Comparison of ENCODE assay signal across 21 cellular contexts in genomic region chr15:39595621-39596221, GRCh38. TPM values are rescaled to one million over a fixed set of nuclear protein-coding genes. Genes with fewer than 3 reads are reported as not detected.
DNase-seq lines count a peak whose midpoint lies in the region; ATAC-seq and TF ChIP-seq lines count a peak whose summit lies in the region.
"Had no signal": no experiment of that assay in that cellular context is flagged by ENCODE, and none has a peak within 500 bp of the region (broad histone marks: within the 10 kb centered on the region; RNA-seq: fewer than 3 reads in every experiment).

No MANE protein-coding gene starts in this region.

- in situ Hi-C loops in Panc1 (cut with HindIII; ENCODE audit: low pct_unique_long_range_greater_than_20kb, low sequenced_read_pairs), result no loop called here

- WGBS in esophagus muscularis mucosa, result 74% methylated on average over 6 of the region's 6 CpGs

- no peak for TF ChIP-seq POLR2A in esophagus muscularis mucosa (IDR thresholded peaks at IDR 0.05; ENCODE audit: low read depth)

- intact Hi-C loops in Panc1 (cut with micrococcal nuclease; ENCODE audit: unreplicated experiment), result loop anchor here (10.0 kb wide), 1 partner anchor 159 kb away; no protein-coding TSS in a partner anchor
- intact Hi-C loops in esophagus muscularis mucosa (cut with DNase I), result no loop called here
- intact Hi-C loops in A673 (cut with micrococcal nuclease; ENCODE audit: unreplicated experiment), result no loop called here

- POLR2A ChIA-PET in Panc1 (lab: Charles Lee) (interaction anchor here (0.5 kb wide), 1 partner anchor 36 kb away, joined by 3 read pairs; no protein-coding TSS in a partner anchor), A673 (lab: Charles Lee; ENCODE audit: low non-redundant PET) (no interaction called here)

- DNase-seq in AG10803 (ENCODE audit: low read depth), result peak; percentile 95
- no peak for DNase-seq in Panc1 (ENCODE audit: low read depth, low spot score)
- DNase-seq in esophagus muscularis mucosa (ENCODE audit: extremely low spot score), result no peak
- DNase-seq in myocyte (ENCODE audit: low read depth), result peak; percentile 48
- DNase-seq in C1 segment of cervical spinal cord (lab: John Stamatoyannopoulos, UW), result no peak
- no peak for DNase-seq in A673 (ENCODE audit: low spot score)
- DNase-seq: activated CD8-positive, alpha-beta T cell treated with anti-CD3 and anti-CD28 coated beads for 36 hours; activated effector memory CD4-positive, alpha-beta T cell treated with Interleukin-2 at 50 U/mL for 16 hours; brain microvascular endothelial cell; GDM1; Karpas-422; NCI-H187 treated with DMSO at 0.1 percent for 48 hours; NCI-H526 treated with DMSO at 0.1 percent for 48 hours; RPMI8226; stimulated activated CD4-positive, alpha-beta T cell treated with anti-CD3 and anti-CD28 coated beads, Interleukin-4, amount 100 ng/mL, for 24 hours; T-helper 9 cell had no signal

- H3K36me3 ChIP-seq in Panc1 (ENCODE audit: control insufficient read depth, insufficient read depth, low read length) (no peaks in the 10 kb centered on the region), esophagus muscularis mucosa (peaks cover 38 to 63% (median 59%) of the 10 kb centered on the region in 4 donors), A673 (ENCODE audit: insufficient read depth, low read length, poor library complexity, severe bottlenecking) (no peaks in the 10 kb centered on the region)
- H3K36me3 ChIP-seq: prostate gland had no signal

- H3K4me3 ChIP-seq in AG10803 (ENCODE audit: low read length) (no peak overlapping the region), Panc1 (ENCODE audit: low read depth in 2 of 2, low read length in 2 of 2) (no peak overlapping the region), esophagus muscularis mucosa (no peak overlapping the region), A673 (ENCODE audit: low read depth, low read length, poor library complexity, severe bottlenecking) (no peak overlapping the region)
- H3K4me3 ChIP-seq: prostate gland, vagina had no signal

- H3K27ac ChIP-seq in Panc1 (ENCODE audit: low read length), result no peak overlapping the region
- peak overlapping the region; percentile 36 to 87 (median 49) for H3K27ac ChIP-seq in esophagus muscularis mucosa (replicated peaks in 1 of 4)
- H3K27ac ChIP-seq in A673 (ENCODE audit: low read depth, low read length, poor library complexity, severe bottlenecking), result no peak overlapping the region
- H3K27ac ChIP-seq: brain microvascular endothelial cell, prostate gland, vagina had no signal

- ATAC-seq in Panc1 (no peak), GM18873 (IDR thresholded peaks at IDR 0.05; ENCODE audit: low FRiP score, unreplicated experiment) (no peak), GM18502 (IDR thresholded peaks at IDR 0.05; ENCODE audit: poor library complexity, unreplicated experiment) (no peak)
- ATAC-seq: activated CD8-positive, alpha-beta T cell treated with anti-CD3 and anti-CD28 coated beads for 36 hours; stimulated activated memory B cell treated with anti-CD40 and anti-IgM and Interleukin-4, amounts not matched to agents 10 μg/mL and 1 μg/mL and 100 μg/mL, for 72 hours had no signal

- H3K27me3 ChIP-seq in Panc1 (ENCODE audit: control insufficient read depth, insufficient read depth, low read length) (no peaks in the 10 kb centered on the region), esophagus muscularis mucosa (no peaks in the 10 kb centered on the region), A673 (replicated peaks; ENCODE audit: insufficient read depth, low read depth, low read length, poor library complexity) (no peaks in the 10 kb centered on the region)
- H3K27me3 ChIP-seq: brain microvascular endothelial cell, vagina had no signal

- TF ChIP-seq CTCF in AG10803 (conservative IDR thresholded peaks at IDR 0.05; ENCODE audit: low read length) (no peak), Panc1 (IDR thresholded peaks at IDR 0.05) (no peak), esophagus muscularis mucosa (IDR thresholded peaks at IDR 0.05) (no peak), A673 (conservative IDR thresholded peaks at IDR 0.05; ENCODE audit: low read depth, low read length) (no peak)

- H3K9me3 ChIP-seq in Panc1 (ENCODE audit: control insufficient read depth, insufficient read depth, low read depth, low read length), result no peaks in the 10 kb centered on the region
- no peaks in the 10 kb centered on the region for H3K9me3 ChIP-seq in esophagus muscularis mucosa
- no peaks in the 10 kb centered on the region for H3K9me3 ChIP-seq in A673 (ENCODE audit: low read depth, low read length, poor library complexity, severe bottlenecking)
- H3K9me3 ChIP-seq: prostate gland, vagina had no signal

- BruUV-seq in Panc1 (replicated peaks; lab: Mats Ljungman, UMichigan) (TSS peak; percentile 63), A673 (replicated peaks; lab: Mats Ljungman, UMichigan) (no TSS peak)

- no peak for TF ChIP-seq EP300 in esophagus muscularis mucosa (IDR thresholded peaks at IDR 0.05)

- CTCF ChIA-PET in Panc1 (lab: Charles Lee) (no interaction called here), A673 (lab: Charles Lee) (no interaction called here)

- H3K4me1 ChIP-seq in Panc1 (ENCODE audit: control insufficient read depth, insufficient read depth, low read length) (no peaks in the 10 kb centered on the region), esophagus muscularis mucosa (peaks cover 0 to 78% (median 68%) of the 10 kb centered on the region in 4 donors), A673 (ENCODE audit: insufficient read depth, low read length, poor library complexity, severe bottlenecking) (no peaks in the 10 kb centered on the region)
- H3K4me1 ChIP-seq: prostate gland had no signal

RNA-seq across cellular contexts. Expression of gene THBS1, which starts 14.8 kb away (rescaled TPM):
- total RNA-seq in Panc1 (2021; ENCODE audit: unreplicated experiment), result 61.9 TPM
- 21.3 TPM for polyA plus RNA-seq in Panc1 (2012; ENCODE audit: insufficient read length)
- 1,000 to 10,000 TPM in 1 of 4 donors, 100 to 1,000 TPM in 3; 188 to 4,072 (median 270) TPM for total RNA-seq in esophagus muscularis mucosa
- total RNA-seq in myocyte, result 1,149 and 1,987 TPM in 2 replicates
- 2,462 TPM for polyA plus RNA-seq in myocyte (2012)
- 0.76 and 0.80 TPM in 2 replicates for total RNA-seq in A673 (2021)

Comparison
In these comparisons a context has a peak if more than half of its experiments do, and no peak if none do; other contexts are left out.
1. DNase-seq: peak in AG10803 (single experiment) and myocyte (single experiment); none in Panc1 (single experiment), esophagus muscularis mucosa (single experiment), C1 segment of cervical spinal cord (0 of 14) and A673 (single experiment).
2. H3K27ac ChIP-seq: peak in esophagus muscularis mucosa (4 of 4); none in Panc1 (single experiment) and A673 (single experiment).
3. RNA of gene THBS1, which starts 14.8 kb away (total RNA-seq): 1,149 to 1,987 TPM in myocyte, 188 to 4,072 TPM in esophagus muscularis mucosa and 61.9 TPM in Panc1 (single experiment); 0.76 to 0.80 TPM in A673; every median in the first group is over 10 times any median in the second.